In genomic region chr21:35025206-35026152, GRCh38 we compare ENCODE assay signal across 15 cellular contexts. TPM values are rescaled to one million over a fixed set of nuclear protein-coding genes. Genes with fewer than 3 reads are reported as not detected.
DNase-seq lines count a peak whose midpoint lies in the region; ATAC-seq and TF ChIP-seq lines count a peak whose summit lies in the region.
"Had no signal": no experiment of that assay in that cellular context is flagged by ENCODE, and none has a peak within 500 bp of the region (broad histone marks: within the 10 kb centered on the region; RNA-seq: fewer than 3 reads in every experiment).

No MANE protein-coding gene starts in this region.

- TF ChIP-seq CTCF in CD14-positive monocyte (IDR thresholded peaks at IDR 0.05) (no peak), activated B cell treated with CpG ODN at 0.5 μM for 24 hours (IDR thresholded peaks at IDR 0.05) (no peak), lower lobe of right lung (IDR thresholded peaks at IDR 0.05) (no peak), foreskin fibroblast (IDR thresholded peaks at IDR 0.05; ENCODE audit: low read depth, low read length) (no peak)

- H3K27ac Mint-ChIP-seq in CD14-positive monocyte (peak overlapping the region; percentile 87 to 98 (median 97)), IgD-negative memory B cell (peak overlapping the region; percentile 74 to 98 (median 93)), activated B cell treated with CpG ODN at 0.5 μM for 24 hours (peak overlapping the region; percentile 98)

- DNase-seq in CD14-positive monocyte (ENCODE audit: low spot score) (no peak), activated B cell treated with CpG ODN at 0.5 μM for 24 hours (no peak), lower lobe of right lung (no peak), NCI-H1048 (lab: John Stamatoyannopoulos, UW) (no peak), DMS79 treated with DMSO at 0.1 percent for 48 hours (lab: John Stamatoyannopoulos, UW) (no peak), foreskin fibroblast (no peak)
- no peak for DNase-seq in NK-92 treated with Interleukin-12 subunit alpha and Interleukin-12 subunit beta, amount 100 ng/mL, for 24 hours (lab: John Stamatoyannopoulos, UW)
- DNase-seq: gastrocnemius medialis; left colon; NCI-H524 treated with DMSO at 0.1 percent for 48 hours; stimulated activated CD4-positive, alpha-beta T cell treated with anti-CD3 and anti-CD28 coated beads, Interleukin-2, amount 100 ng/mL, for 48 hours had no signal

- POLR2A ChIA-PET in activated B cell treated with CpG ODN at 0.5 μM for 24 hours (lab: Charles Lee) = interaction anchor here (0.9 to 6.0 kb wide), 12 partner anchors 13 to 164 kb away, joined by 3 to 101 read pairs (median 8); partner anchors contain the start of gene RUNX1

- no peaks in the 10 kb centered on the region for H3K9me3 ChIP-seq in lower lobe of right lung
- H3K9me3 ChIP-seq: gastrocnemius medialis had no signal

- peaks cover 27 to 43% of the 10 kb centered on the region in 2 donors for H3K36me3 Mint-ChIP-seq in CD14-positive monocyte
- H3K36me3 Mint-ChIP-seq in IgD-negative memory B cell = peaks cover 8% of the 10 kb centered on the region
- peaks cover 18% of the 10 kb centered on the region for H3K36me3 Mint-ChIP-seq in activated B cell treated with CpG ODN at 0.5 μM for 24 hours (ENCODE audit: low read depth)

- ATAC-seq in activated B cell treated with CpG ODN at 0.5 μM for 24 hours (ENCODE audit: low read depth) (no peak), lower lobe of right lung (peak; percentile 12 to 34)
- ATAC-seq: HCT116, left colon had no signal

- intact Hi-C loops in CD14-positive monocyte (cut with micrococcal nuclease) (loop anchor here (1.0 to 5.0 kb wide), 4 partner anchors 22 to 133 kb away; no protein-coding TSS in a partner anchor), activated B cell treated with CpG ODN at 0.5 μM for 24 hours (cut with micrococcal nuclease) (loop anchor here (1.0 kb wide), 3 partner anchors 20 to 137 kb away; no protein-coding TSS in a partner anchor), lower lobe of right lung (cut with DNase I) (no loop called here)

- H3K4me1 Mint-ChIP-seq in CD14-positive monocyte (peaks cover 74% of the 10 kb centered on the region), IgD-negative memory B cell (peaks cover 37 to 48% (median 42%) of the 10 kb centered on the region in 3 donors), activated B cell treated with CpG ODN at 0.5 μM for 24 hours (peaks cover 69% of the 10 kb centered on the region)

- H3K4me3 Mint-ChIP-seq in CD14-positive monocyte (peak overlapping the region; percentile 58 to 97), IgD-negative memory B cell (peak overlapping the region; percentile 54 to 97 (median 84)), activated B cell treated with CpG ODN at 0.5 μM for 24 hours (peak overlapping the region; percentile 33)

- no peaks in the 10 kb centered on the region for H3K27me3 ChIP-seq in lower lobe of right lung (ENCODE audit: low read depth)
- H3K27me3 ChIP-seq: gastrocnemius medialis had no signal

- peak overlapping the region; percentile 76 for H3K27ac ChIP-seq in lower lobe of right lung
- H3K27ac ChIP-seq: C4-2B, gastrocnemius medialis, parathyroid adenoma had no signal

- H3K4me3 ChIP-seq in lower lobe of right lung = no peak overlapping the region
- no peak overlapping the region for H3K4me3 ChIP-seq in foreskin fibroblast (ENCODE audit: low read depth in 1 of 2, low read length in 2 of 2)

- H3K9me3 Mint-ChIP-seq in CD14-positive monocyte = no peaks in the 10 kb centered on the region
- peaks cover 0 to 2% (median 0%) of the 10 kb centered on the region in 3 donors for H3K9me3 Mint-ChIP-seq in IgD-negative memory B cell
- peaks cover 2% of the 10 kb centered on the region for H3K9me3 Mint-ChIP-seq in activated B cell treated with CpG ODN at 0.5 μM for 24 hours

- peaks cover 0 to 2% (median 0%) of the 10 kb centered on the region in 3 donors for H3K27me3 Mint-ChIP-seq in CD14-positive monocyte (ENCODE audit: low read depth in 3 of 3)
- no peaks in the 10 kb centered on the region for H3K27me3 Mint-ChIP-seq in IgD-negative memory B cell
- no peaks in the 10 kb centered on the region for H3K27me3 Mint-ChIP-seq in activated B cell treated with CpG ODN at 0.5 μM for 24 hours

- no peaks in the 10 kb centered on the region for H3K36me3 ChIP-seq in lower lobe of right lung
- H3K36me3 ChIP-seq: gastrocnemius medialis had no signal

- peaks cover 38% of the 10 kb centered on the region for H3K4me1 ChIP-seq in lower lobe of right lung
- H3K4me1 ChIP-seq: gastrocnemius medialis, parathyroid adenoma had no signal

- CTCF ChIA-PET in activated B cell treated with CpG ODN at 0.5 μM for 24 hours (lab: Charles Lee) = interaction anchor here (1.3 to 1.6 kb wide), 7 partner anchors 20 to 375 kb away, joined by 4 to 10 read pairs (median 6); no protein-coding TSS in a partner anchor

RNA-seq across cellular contexts. Expression of gene RUNX1, which starts 23.6 kb away (rescaled TPM):
- polyA plus RNA-seq in CD14-positive monocyte = 1 to 10 TPM; 6.2 to 8.7 TPM
- 9.2 TPM for polyA plus RNA-seq in IgD-negative memory B cell
- 83.4 and 92.1 TPM in 2 replicates for total RNA-seq in activated B cell treated with CpG ODN at 0.5 μM for 24 hours
- 110 TPM for total RNA-seq in lower lobe of right lung

Comparison
In these comparisons a context has a peak if more than half of its experiments do, and no peak if none do; other contexts are left out.
1. H3K4me3 Mint-ChIP-seq: peak in every context shown above with its lines; median percentile 84 in IgD-negative memory B cell; 78 in CD14-positive monocyte; 33 in activated B cell treated with CpG ODN at 0.5 μM for 24 hours.